33 cellular contexts compared by ENCODE assay signal in the genomic region with DNA sequence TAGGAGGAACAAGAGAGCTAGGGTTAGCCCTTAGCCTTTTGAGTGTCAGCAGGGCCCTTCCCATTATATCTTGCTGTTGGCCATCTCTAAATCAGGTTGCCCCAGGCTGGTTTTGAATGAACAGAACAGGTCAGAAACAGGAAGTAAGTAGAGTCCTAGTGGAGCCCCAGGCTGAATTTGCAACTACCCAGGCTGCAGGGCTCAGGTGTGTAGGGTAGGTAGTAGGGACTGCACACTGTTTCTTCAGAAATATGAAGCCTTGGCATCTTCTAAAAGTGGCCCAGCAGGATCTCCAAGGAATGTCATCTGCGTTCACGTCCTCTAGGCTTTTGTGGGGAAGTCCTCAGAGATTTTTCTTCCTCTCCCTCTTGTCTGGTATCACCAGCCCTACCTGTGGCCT.
"Had no signal": no experiment of that assay in that cellular context is flagged by ENCODE, and none has a peak within 500 bp of the region (broad histone marks: within the 10 kb centered on the region; RNA-seq: fewer than 3 reads in every experiment).

No MANE protein-coding gene starts in this region.

- H3K27me3 ChIP-seq: MG63 had no signal

- DNase-seq: Karpas-422, Kasumi-1, KG1, MG63, MM.1S, NCI-H1048, NCI-H1092, NCI-H1092 treated with DMSO at 0.1 percent for 48 hours, NCI-H1105, NCI-H1105 treated with DMSO at 0.1 percent for 48 hours, NCI-H1417, NCI-H1417 treated with DMSO at 0.1 percent for 48 hours, NCI-H1436, NCI-H1436 treated with DMSO at 0.1 percent for 48 hours, NCI-H146, NCI-H1694, NCI-H1694 treated with DMSO at 0.1 percent for 48 hours, NCI-H187, NCI-H187 treated with DMSO at 0.1 percent for 48 hours, NCI-H1930, NCI-H2029, NCI-H2029 treated with DMSO at 0.1 percent for 48 hours, NCI-H2081, NCI-H2081 treated with DMSO at 0.1 percent for 48 hours, NCI-H2107, NCI-H2171, NCI-H2171 treated with DMSO at 0.1 percent for 48 hours, NCI-H2227 treated with DMSO at 0.1 percent for 48 hours, NCI-H226, NCI-H345, NCI-H446, NCI-H446 treated with DMSO at 0.1 percent for 48 hours had no signal

- H3K9me3 ChIP-seq: MG63 had no signal

- H3K9ac ChIP-seq: KMS-11 had no signal

- H3K4me3 ChIP-seq: MG63 had no signal

- H3K36me3 ChIP-seq: MG63 had no signal

- H3K27ac ChIP-seq: KMS-11 had no signal

- H3K4me2 ChIP-seq: KMS-11 had no signal
